10 cellular contexts compared by ENCODE assay signal in the genomic region with DNA sequence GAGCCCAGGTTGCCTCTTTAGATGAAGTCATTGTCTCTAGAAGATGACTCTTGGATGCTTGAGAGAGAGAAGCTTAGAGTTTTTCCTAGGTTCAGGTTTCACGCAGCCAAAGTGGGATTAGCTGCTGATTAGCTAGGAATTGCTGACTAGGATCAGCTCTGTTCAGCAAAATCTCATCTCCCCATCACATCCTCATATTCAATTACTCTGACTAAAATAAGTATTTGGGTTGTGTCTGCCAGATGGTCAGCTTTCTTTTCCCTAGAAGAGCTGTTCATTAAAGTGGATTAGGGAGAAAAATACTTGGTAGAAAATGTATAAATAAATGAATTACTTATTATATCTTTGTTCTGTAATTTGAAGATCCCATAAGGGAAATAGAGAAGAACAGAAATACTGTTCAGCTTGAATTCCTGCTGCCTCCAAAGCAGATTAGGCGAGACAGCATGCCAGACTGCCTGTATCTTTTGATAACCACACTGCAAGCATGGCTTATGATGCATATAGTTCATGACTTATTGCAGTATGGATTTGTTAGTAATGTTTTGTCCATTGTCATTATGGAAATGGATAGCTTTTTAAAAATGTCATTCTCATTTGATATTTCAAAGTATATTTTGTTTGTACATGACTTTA.
"Had no signal": no experiment of that assay in that cellular context is flagged by ENCODE, and none has a peak within 500 bp of the region (broad histone marks: within the 10 kb centered on the region; RNA-seq: fewer than 3 reads in every experiment).

No MANE protein-coding gene starts in this region.

- H3K4me1 ChIP-seq: left ventricle myocardium inferior had no signal

- ATAC-seq: mucosa of descending colon; naive thymus-derived CD4-positive, alpha-beta T cell had no signal

- H3K9me3 ChIP-seq: left ventricle myocardium inferior, mucosa of descending colon, neutrophil had no signal

- H3K27me3 ChIP-seq: neutrophil had no signal

- H3K36me3 ChIP-seq: left ventricle myocardium inferior, neutrophil had no signal

- DNase-seq: activated CD4-positive, alpha-beta memory T cell treated with anti-CD3 and anti-CD28 coated beads for 36 hours; activated naive CD4-positive, alpha-beta T cell treated with anti-CD3 and anti-CD28 coated beads, Interleukin-2, amount 50 U/mL, for 16 hours; activated T-cell treated with anti-CD3 and anti-CD28 coated beads, Interleukin-2, amount 50 U/mL, for 24 hours; kidney; left ventricle myocardium inferior; mucosa of descending colon; naive thymus-derived CD4-positive, alpha-beta T cell; stimulated activated CD4-positive, alpha-beta T cell treated with anti-CD3 and anti-CD28 coated beads, Interleukin-12 subunit alpha, Interleukin-12 subunit beta, amount 100 ng/mL, for 4 hours; stimulated activated CD4-positive, alpha-beta T cell treated with anti-CD3 and anti-CD28 coated beads, Interleukin-2, amount 100 ng/mL, for 24 hours had no signal

- H3K4me3 ChIP-seq: left ventricle myocardium inferior, mucosa of descending colon had no signal
